In the genomic region with DNA sequence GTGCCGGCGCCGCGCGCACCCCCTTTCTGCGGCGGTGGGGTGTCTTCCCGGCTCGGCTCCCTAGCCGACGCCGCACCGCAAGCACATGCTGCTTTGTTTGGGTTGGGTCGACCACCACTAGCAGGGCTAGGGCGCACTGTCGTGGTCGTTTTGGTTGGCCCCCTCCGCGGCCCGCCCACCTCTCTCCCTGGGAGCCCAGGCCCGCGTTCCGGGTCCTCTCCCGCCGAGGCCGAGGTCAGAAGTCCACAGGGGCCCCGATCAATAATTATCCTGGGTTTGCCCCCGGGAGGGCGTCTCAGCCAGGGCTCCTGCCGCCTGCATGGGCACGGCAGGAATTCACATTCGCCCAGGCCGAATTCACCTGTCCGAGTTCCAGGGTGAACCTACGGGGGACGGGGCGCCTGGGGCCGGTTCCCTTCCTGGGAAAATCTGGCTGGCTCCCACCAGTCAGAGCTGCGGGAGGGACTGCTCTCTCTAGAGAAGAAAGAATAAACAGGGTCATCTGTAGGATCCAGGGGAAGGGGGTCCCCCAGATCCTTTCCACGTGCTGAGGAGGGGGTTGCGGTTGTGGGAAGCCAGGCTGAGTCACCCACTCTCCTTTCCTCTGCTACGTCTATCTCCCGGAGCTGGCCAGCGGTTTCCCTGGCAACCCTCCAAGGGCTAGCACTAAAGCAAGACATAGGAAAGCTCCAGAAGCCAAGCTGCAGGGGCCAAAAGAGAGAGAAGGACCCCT, we compare ENCODE assay signal across 8 cellular contexts. TPM values are rescaled to one million over a fixed set of nuclear protein-coding genes. Genes with fewer than 3 reads are reported as not detected.
DNase-seq lines count a peak whose midpoint lies in the region; ATAC-seq and TF ChIP-seq lines count a peak whose summit lies in the region.

No MANE protein-coding gene starts in this region.

- peaks cover 17% of the 10 kb centered on the region for H3K36me3 Mint-ChIP-seq in activated naive CD4-positive, alpha-beta T cell treated with anti-CD3 and anti-CD28 coated beads, Interleukin-2, amount 10 ng/mL, durations not matched to agents 7 days and 5 days

- H3K36me3 ChIP-seq in H7 (replicated peaks; ENCODE audit: control insufficient read depth, insufficient read depth, low read length), result no peaks in the 10 kb centered on the region

- DNase-seq in CMK (ENCODE audit: low read depth), result peak; percentile 67
- peak; percentile 70 for DNase-seq in H7
- DNase-seq in NCI-H2227 treated with DMSO at 0.1 percent for 48 hours (lab: John Stamatoyannopoulos, UW), result peak; percentile 54
- peak; percentile 34 for DNase-seq in activated naive CD4-positive, alpha-beta T cell treated with anti-CD3 and anti-CD28 coated beads, Interleukin-2, amount 10 ng/mL, durations not matched to agents 7 days and 5 days
- peak; percentile 87 for DNase-seq in cardiac septum (ENCODE audit: low spot score)
- DNase-seq in omental fat pad (ENCODE audit: low spot score), result peak; percentile 70
- no peak for DNase-seq in NCI-H1436 treated with DMSO at 0.1 percent for 48 hours (lab: John Stamatoyannopoulos, UW)

- intact Hi-C loops in cardiac septum (cut with DNase I), result no loop called here

- peaks cover 40% of the 10 kb centered on the region for H3K4me1 Mint-ChIP-seq in activated naive CD4-positive, alpha-beta T cell treated with anti-CD3 and anti-CD28 coated beads, Interleukin-2, amount 10 ng/mL, durations not matched to agents 7 days and 5 days

- H3K27me3 ChIP-seq in H7 (ENCODE audit: control insufficient read depth, insufficient read depth, low read length), result no peaks in the 10 kb centered on the region

- ATAC-seq in omental fat pad (ENCODE audit: low FRiP score) (peak; percentile 60), HG02938 (IDR thresholded peaks at IDR 0.05; ENCODE audit: unreplicated experiment) (no peak)

- no peaks in the 10 kb centered on the region for H3K27me3 Mint-ChIP-seq in activated naive CD4-positive, alpha-beta T cell treated with anti-CD3 and anti-CD28 coated beads, Interleukin-2, amount 10 ng/mL, durations not matched to agents 7 days and 5 days

- peak overlapping the region; percentile 80 for H3K27ac Mint-ChIP-seq in activated naive CD4-positive, alpha-beta T cell treated with anti-CD3 and anti-CD28 coated beads, Interleukin-2, amount 10 ng/mL, durations not matched to agents 7 days and 5 days

- peak overlapping the region; percentile 76 for H3K4me3 Mint-ChIP-seq in activated naive CD4-positive, alpha-beta T cell treated with anti-CD3 and anti-CD28 coated beads, Interleukin-2, amount 10 ng/mL, durations not matched to agents 7 days and 5 days

- TF ChIP-seq CTCF in omental fat pad (IDR thresholded peaks at IDR 0.05), result no peak

- CTCF ChIA-PET in activated naive CD4-positive, alpha-beta T cell treated with anti-CD3 and anti-CD28 coated beads, Interleukin-2, amount 10 ng/mL, durations not matched to agents 7 days and 5 days (lab: Charles Lee), result interaction anchor here (1.0 to 2.4 kb wide), 2 partner anchors 54 kb away, joined by 4 to 16 read pairs; no protein-coding TSS in a partner anchor

- no peaks in the 10 kb centered on the region for H3K9me3 Mint-ChIP-seq in activated naive CD4-positive, alpha-beta T cell treated with anti-CD3 and anti-CD28 coated beads, Interleukin-2, amount 10 ng/mL, durations not matched to agents 7 days and 5 days

- H3K4me3 ChIP-seq in H7 (ENCODE audit: insufficient read depth, low read depth, low read length), result peak overlapping the region; percentile 73

RNA-seq across cellular contexts. Expression of a gene that starts 0.6 kb away (rescaled TPM):
- total RNA-seq in H7 (2014; rRNA removed; shearing (Covaris generic)), result 30.7 and 41.3 TPM in 2 replicates
- total RNA-seq in cardiac septum (32.8 TPM), omental fat pad (100 to 1,000 TPM in 2 of 4 donors, 10 to 100 TPM in 2; 66.6 to 130 (median 111) TPM)

RNA-seq across cellular contexts. Expression of a gene that starts 11.5 kb away (rescaled TPM):
- total RNA-seq in H7 (2014; rRNA removed; shearing (Covaris generic)), result 9.4 and 13.2 TPM in 2 replicates
- total RNA-seq in cardiac septum (12.1 TPM), omental fat pad (100 to 1,000 TPM; 151 to 200 (median 171) TPM)

Comparison
In these comparisons a context has a peak if more than half of its experiments do, and no peak if none do; other contexts are left out.
1. RNA of a gene that starts 11.5 kb away (total RNA-seq): 151 to 200 TPM in omental fat pad; 12.1 TPM in cardiac septum (single experiment) and 9.4 to 13.2 TPM in H7; every median in the first group is over 10 times any median in the second.